ENCODE assay signal across 12 cellular contexts in genomic region chr11:134528453-134528852, GRCh38.
"Had no signal": no experiment of that assay in that cellular context is flagged by ENCODE, and none has a peak within 500 bp of the region (broad histone marks: within the 10 kb centered on the region; RNA-seq: fewer than 3 reads in every experiment).

No MANE protein-coding gene starts in this region.

- H3K9me3 Mint-ChIP-seq: dendritic cell treated with granulocyte-macrophage colony-stimulating factor and Interleukin-4, amounts not matched to agents 40 ng/mL and 50 ng/mL, for 4 days; naive thymus-derived CD4-positive, alpha-beta T cell; T-helper 2 cell treated with Interferon-gamma antibody and Interleukin-4, amounts not matched to agents 5 μg/mL and 100 μg/mL, for 36 hours had no signal

- H3K4me1 Mint-ChIP-seq: naive thymus-derived CD4-positive, alpha-beta T cell had no signal

- H3K27ac Mint-ChIP-seq: activated naive CD4-positive, alpha-beta T cell treated with anti-CD3 and anti-CD28 coated beads for 36 hours; dendritic cell treated with granulocyte-macrophage colony-stimulating factor and Interleukin-4, amounts not matched to agents 40 ng/mL and 50 ng/mL, for 4 days; T-helper 2 cell treated with Interferon-gamma antibody and Interleukin-4, amounts not matched to agents 5 μg/mL and 100 μg/mL, for 36 hours had no signal

- H3K27me3 Mint-ChIP-seq: dendritic cell treated with granulocyte-macrophage colony-stimulating factor and Interleukin-4, amounts not matched to agents 40 ng/mL and 50 ng/mL, for 4 days had no signal

- H3K4me3 Mint-ChIP-seq: activated naive CD4-positive, alpha-beta T cell treated with anti-CD3 and anti-CD28 coated beads for 36 hours; dendritic cell treated with granulocyte-macrophage colony-stimulating factor and Interleukin-4, amounts not matched to agents 40 ng/mL and 50 ng/mL, for 4 days; naive thymus-derived CD4-positive, alpha-beta T cell; T-helper 2 cell treated with Interferon-gamma antibody and Interleukin-4, amounts not matched to agents 5 μg/mL and 100 μg/mL, for 36 hours had no signal

- H3K36me3 ChIP-seq: SJSA1, tibial nerve had no signal

- ATAC-seq: naive thymus-derived CD4-positive, alpha-beta T cell had no signal

- H3K4me1 ChIP-seq: SJSA1, tibial nerve had no signal

- H3K27ac ChIP-seq: SJSA1, tibial nerve had no signal

- H3K4me3 ChIP-seq: lung, SJSA1, tibial nerve had no signal

- H3K36me3 Mint-ChIP-seq: naive thymus-derived CD4-positive, alpha-beta T cell had no signal

- DNase-seq: activated naive CD4-positive, alpha-beta T cell treated with anti-CD3 and anti-CD28 coated beads for 36 hours; caudate nucleus; erythroblast; hippocampal formation; naive thymus-derived CD4-positive, alpha-beta T cell; nucleus accumbens; SW 1271 had no signal

- H3K9me3 ChIP-seq: SJSA1, tibial nerve had no signal

- H3K27me3 ChIP-seq: SJSA1, tibial nerve had no signal
